Comparison of ENCODE assay signal across 9 cellular contexts in the genomic region with DNA sequence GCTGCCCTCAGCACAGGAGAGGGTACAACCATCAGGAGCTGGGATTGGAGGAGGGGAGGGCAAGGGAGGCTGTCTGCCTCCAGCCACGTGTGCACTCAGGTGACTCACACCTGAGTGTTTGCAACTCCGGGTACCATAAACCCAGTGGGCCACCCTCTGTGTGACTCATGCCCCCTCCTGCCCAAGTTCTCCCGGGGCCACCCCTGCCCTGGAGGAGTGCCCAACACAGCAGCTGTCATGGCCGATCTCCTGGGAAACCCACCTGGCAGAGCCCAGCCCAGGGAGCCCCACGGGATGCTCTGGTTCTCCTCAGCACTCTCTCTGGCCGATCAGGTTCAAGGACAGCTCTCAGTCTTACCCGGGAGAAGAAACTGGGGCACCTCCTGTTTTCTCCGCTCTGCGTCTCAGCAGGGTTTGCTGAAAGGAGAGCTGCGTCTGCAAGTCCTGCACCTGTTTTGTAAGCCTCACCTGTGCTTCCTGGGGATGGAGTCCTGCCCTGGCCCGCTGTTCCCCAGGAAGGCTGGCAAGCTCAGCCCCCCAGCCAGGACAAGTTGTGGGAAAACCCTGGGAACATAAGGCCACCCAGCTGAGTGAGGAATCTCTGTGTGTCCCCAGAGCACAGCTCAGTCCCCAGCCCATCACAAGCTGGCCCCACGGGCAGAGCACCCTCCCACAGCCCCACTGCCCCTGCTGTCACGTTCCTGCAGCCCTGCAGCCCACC. TPM values are rescaled to one million over a fixed set of nuclear protein-coding genes. Genes with fewer than 3 reads are reported as not detected.
DNase-seq lines count a peak whose midpoint lies in the region; ATAC-seq lines count a peak whose summit lies in the region.
"Had no signal": no experiment of that assay in that cellular context is flagged by ENCODE, and none has a peak within 500 bp of the region (broad histone marks: within the 10 kb centered on the region; RNA-seq: fewer than 3 reads in every experiment).

No MANE protein-coding gene starts in this region.

- DNase-seq in DMS53 treated with DMSO at 0.1 percent for 48 hours (lab: John Stamatoyannopoulos, UW; ENCODE audit: unreplicated experiment) (peak; percentile 28), NCI-H2171 treated with DMSO at 0.1 percent for 48 hours (lab: John Stamatoyannopoulos, UW) (peak; percentile 97), sciatic nerve (ENCODE audit: low spot score) (peak; percentile 55), NCI-H1048 (lab: John Stamatoyannopoulos, UW) (no peak), DMS153 (lab: John Stamatoyannopoulos, UW) (no peak)
- no peak for DNase-seq in effector memory CD8-positive, alpha-beta T cell

- H3K4me3 Mint-ChIP-seq in effector memory CD8-positive, alpha-beta T cell: peak overlapping the region; percentile 11 to 62
- H3K4me3 Mint-ChIP-seq: nephron had no signal

- H3K4me1 Mint-ChIP-seq in effector memory CD8-positive, alpha-beta T cell (ENCODE audit: low read depth in 2 of 2): peaks cover 14% of the 10 kb centered on the region in 2 donors

- no peaks in the 10 kb centered on the region for H3K27me3 Mint-ChIP-seq in effector memory CD8-positive, alpha-beta T cell

- ATAC-seq in effector memory CD8-positive, alpha-beta T cell (replicated peaks): no peak
- ATAC-seq in sciatic nerve (peak; percentile 36), HG02840 (IDR thresholded peaks at IDR 0.05; ENCODE audit: low FRiP score, unreplicated experiment) (no peak), GM19035 (IDR thresholded peaks at IDR 0.05; ENCODE audit: unreplicated experiment) (no peak)

- peak overlapping the region in 1 of 2 donors; percentile 65 for H3K27ac Mint-ChIP-seq in effector memory CD8-positive, alpha-beta T cell
- H3K27ac Mint-ChIP-seq: nephron had no signal

- H3K9me3 Mint-ChIP-seq in effector memory CD8-positive, alpha-beta T cell: no peaks in the 10 kb centered on the region

- H3K36me3 Mint-ChIP-seq in effector memory CD8-positive, alpha-beta T cell (ENCODE audit: insufficient read depth): no peaks in the 10 kb centered on the region

- intact Hi-C loops in sciatic nerve (cut with DNase I): loop anchor here (5.0 kb wide), 1 partner anchor 960 kb away; no protein-coding TSS in a partner anchor

RNA-seq across cellular contexts. Expression of a gene that starts 44.0 kb away (rescaled TPM):
- total RNA-seq in sciatic nerve: 32.6 TPM

Comparison
In these comparisons a context has a peak if more than half of its experiments do, and no peak if none do; other contexts are left out.
1. DNase-seq: peak in DMS53 treated with DMSO at 0.1 percent for 48 hours (single experiment), NCI-H2171 treated with DMSO at 0.1 percent for 48 hours (single experiment) and sciatic nerve (single experiment); none in effector memory CD8-positive, alpha-beta T cell (0 of 3), NCI-H1048 (single experiment) and DMS153 (single experiment).